ENCODE assay signal across 21 cellular contexts in the genomic region with DNA sequence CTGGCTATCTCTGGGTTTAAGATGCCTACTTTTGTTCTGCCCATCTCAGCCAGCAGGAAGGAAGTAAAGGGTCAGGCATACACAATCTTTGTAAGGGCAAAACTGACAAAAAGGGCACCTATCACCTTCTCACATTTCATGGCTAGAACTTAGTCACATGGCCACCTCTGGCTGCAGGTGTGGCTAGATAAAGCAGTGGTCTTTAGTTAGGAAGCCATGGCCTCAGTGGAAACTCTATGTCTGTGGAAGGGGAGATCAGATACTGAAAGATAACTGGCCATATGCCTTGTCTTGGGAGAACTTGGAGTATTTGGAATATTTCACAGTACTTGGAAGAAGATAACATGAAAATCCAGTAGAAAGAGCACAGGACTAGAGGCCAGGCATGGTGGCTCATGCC.
DNase-seq lines count a peak whose midpoint lies in the region; ATAC-seq and TF ChIP-seq lines count a peak whose summit lies in the region.
"Had no signal": no experiment of that assay in that cellular context is flagged by ENCODE, and none has a peak within 500 bp of the region (broad histone marks: within the 10 kb centered on the region; RNA-seq: fewer than 3 reads in every experiment).

No MANE protein-coding gene starts in this region.

- H3K27ac ChIP-seq in DND-41 (ENCODE audit: low read length) (no peak overlapping the region), SU-DHL-6 (ENCODE audit: low read depth, low read length) (peak overlapping the region; percentile 37)
- H3K27ac ChIP-seq: BLaER1 had no signal

- H3K9ac ChIP-seq in DND-41 (ENCODE audit: low read depth, low read length) (no peak overlapping the region), SU-DHL-6 (ENCODE audit: low read length) (peak overlapping the region; percentile 7; the same call in 1 of the 2 replicates)
- H3K9ac ChIP-seq: BLaER1 had no signal

- H3K4me1 ChIP-seq in DND-41 (ENCODE audit: insufficient read depth, low read length) = peaks cover 26% of the 10 kb centered on the region

- H3K4me3 Mint-ChIP-seq in IgD-negative memory B cell (peak overlapping the region in 2 of 4 donors; percentile 57 to 59), T-helper 17 cell (no peak overlapping the region)
- H3K4me3 Mint-ChIP-seq in dendritic cell treated with granulocyte-macrophage colony-stimulating factor and Interleukin-4, amounts not matched to agents 40 ng/mL and 50 ng/mL, for 4 days = no peak overlapping the region
- H3K4me3 Mint-ChIP-seq: CD4-positive, alpha-beta T cell; T-cell had no signal

- H3F3A ChIP-seq in SU-DHL-6 (ENCODE audit: insufficient read depth) = peaks cover 38% of the 10 kb centered on the region

- H2AFZ ChIP-seq in DND-41 (ENCODE audit: low read depth, low read length) (peak overlapping the region; percentile 38), SU-DHL-6 (ENCODE audit: low read depth, low read length, severe bottlenecking) (peak overlapping the region; percentile 11)

- DNase-seq in DND-41 = no peak
- DNase-seq in NAMALWA (ENCODE audit: low spot score) = no peak
- DNase-seq in SK-N-DZ (ENCODE audit: low spot score) = no peak
- DNase-seq in T-helper 17 cell = no peak
- DNase-seq: CD4-positive, alpha-beta T cell; DMS53; EL; GDM1; KBM-7; NCI-H1417; NCI-H1694; NCI-H2081; NCI-H2227 treated with DMSO at 0.1 percent for 48 hours; NCI-H526 treated with DMSO at 0.1 percent for 48 hours; OCI-M1; T-cell had no signal

- H3K27me3 ChIP-seq in DND-41 (ENCODE audit: insufficient read depth, low read length, poor library complexity) (no peaks in the 10 kb centered on the region), SU-DHL-6 (ENCODE audit: low read length) (no peaks in the 10 kb centered on the region)
- H3K27me3 ChIP-seq: BLaER1 had no signal

- no peaks in the 10 kb centered on the region for H3K79me2 ChIP-seq in DND-41 (ENCODE audit: insufficient read depth, low read length)
- H3K79me2 ChIP-seq in SU-DHL-6 (ENCODE audit: insufficient read depth, low read length) = no peaks in the 10 kb centered on the region

- H3K27me3 Mint-ChIP-seq in IgD-negative memory B cell (no peaks in the 10 kb centered on the region), T-helper 17 cell (no peaks in the 10 kb centered on the region)
- no peaks in the 10 kb centered on the region for H3K27me3 Mint-ChIP-seq in dendritic cell treated with granulocyte-macrophage colony-stimulating factor and Interleukin-4, amounts not matched to agents 40 ng/mL and 50 ng/mL, for 4 days
- H3K27me3 Mint-ChIP-seq: CD4-positive, alpha-beta T cell; T-cell had no signal

- H3K4me1 Mint-ChIP-seq in IgD-negative memory B cell (peaks cover 22 to 25% (median 23%) of the 10 kb centered on the region in 3 donors), T-helper 17 cell (peaks cover 10% of the 10 kb centered on the region)
- H3K4me1 Mint-ChIP-seq in dendritic cell treated with granulocyte-macrophage colony-stimulating factor and Interleukin-4, amounts not matched to agents 40 ng/mL and 50 ng/mL, for 4 days (ENCODE audit: low read depth) = peaks cover 28% of the 10 kb centered on the region

- H3K9me2 ChIP-seq in SU-DHL-6 (replicated peaks; ENCODE audit: insufficient read depth, low read length) = no peaks in the 10 kb centered on the region

- no peaks in the 10 kb centered on the region for H4K20me1 ChIP-seq in DND-41 (ENCODE audit: insufficient read depth, low read length)
- H4K20me1 ChIP-seq in SU-DHL-6 (ENCODE audit: low read depth, low read length) = no peaks in the 10 kb centered on the region
- H4K20me1 ChIP-seq: BLaER1 had no signal

- H3K9me3 ChIP-seq in DND-41 (ENCODE audit: insufficient read depth, low read length, severe bottlenecking) (no peaks in the 10 kb centered on the region), SU-DHL-6 (ENCODE audit: insufficient read depth, low read length) (peaks cover 6% of the 10 kb centered on the region; the same call in 1 of the 2 replicates), T-helper 17 cell (ENCODE audit: control insufficient read depth, low read length, poor library complexity, severe bottlenecking) (no peaks in the 10 kb centered on the region)

- peak overlapping the region in 2 of 3 donors; percentile 76 to 80 for H3K27ac Mint-ChIP-seq in IgD-negative memory B cell
- H3K27ac Mint-ChIP-seq in dendritic cell treated with granulocyte-macrophage colony-stimulating factor and Interleukin-4, amounts not matched to agents 40 ng/mL and 50 ng/mL, for 4 days = peak overlapping the region; percentile 32
- H3K27ac Mint-ChIP-seq in T-helper 17 cell = no peak overlapping the region
- H3K27ac Mint-ChIP-seq: CD4-positive, alpha-beta T cell; T-cell had no signal

- no peak for TF ChIP-seq CTCF in DND-41 (IDR thresholded peaks at IDR 0.05; ENCODE audit: borderline replicate concordance, extremely low read depth, low read length, poor library complexity, severe bottlenecking)
- TF ChIP-seq CTCF in SU-DHL-6 (IDR thresholded peaks at IDR 0.05; ENCODE audit: insufficient read depth, low read length, poor library complexity, severe bottlenecking) = no peak

- H3K4me2 ChIP-seq in DND-41 (ENCODE audit: insufficient read depth, low read length) (no peak overlapping the region), SU-DHL-6 (ENCODE audit: low read depth, low read length, poor library complexity, severe bottlenecking) (peak overlapping the region; percentile 69)
- H3K4me2 ChIP-seq: BLaER1 had no signal

- H3K36me3 ChIP-seq in DND-41 (ENCODE audit: insufficient read depth, low read length) = no peaks in the 10 kb centered on the region
- H3K36me3 ChIP-seq in SU-DHL-6 (ENCODE audit: low read length) = no peaks in the 10 kb centered on the region
- H3K36me3 ChIP-seq: BLaER1 had no signal

- H3K4me3 ChIP-seq in DND-41 (ENCODE audit: low read depth in 1 of 2, low read length in 2 of 2) (no peak overlapping the region), SU-DHL-6 (ENCODE audit: insufficient read depth, low read length, poor library complexity, severe bottlenecking) (no peak overlapping the region)
- H3K4me3 ChIP-seq: BLaER1 had no signal

- intact Hi-C loops in dendritic cell treated with granulocyte-macrophage colony-stimulating factor and Interleukin-4, amounts not matched to agents 40 ng/mL and 50 ng/mL, for 4 days (cut with micrococcal nuclease) = no loop called here

- ATAC-seq in DND-41 (ENCODE audit: insufficient read depth, low read depth) (no peak), T-helper 17 cell (no peak), GM21390 (IDR thresholded peaks at IDR 0.05; ENCODE audit: unreplicated experiment) (no peak)
- ATAC-seq: T-cell had no signal

- H3K9me3 Mint-ChIP-seq in IgD-negative memory B cell = no peaks in the 10 kb centered on the region
- H3K9me3 Mint-ChIP-seq in dendritic cell treated with granulocyte-macrophage colony-stimulating factor and Interleukin-4, amounts not matched to agents 40 ng/mL and 50 ng/mL, for 4 days = peaks cover 12% of the 10 kb centered on the region
- H3K9me3 Mint-ChIP-seq: CD4-positive, alpha-beta T cell; T-cell had no signal

- H3K36me3 Mint-ChIP-seq in IgD-negative memory B cell (peaks cover 3% of the 10 kb centered on the region), T-helper 17 cell (ENCODE audit: low read depth) (no peaks in the 10 kb centered on the region)
- peaks cover 13% of the 10 kb centered on the region for H3K36me3 Mint-ChIP-seq in dendritic cell treated with granulocyte-macrophage colony-stimulating factor and Interleukin-4, amounts not matched to agents 40 ng/mL and 50 ng/mL, for 4 days (ENCODE audit: low read depth)
- H3K36me3 Mint-ChIP-seq: T-cell had no signal
